In the genomic region with DNA sequence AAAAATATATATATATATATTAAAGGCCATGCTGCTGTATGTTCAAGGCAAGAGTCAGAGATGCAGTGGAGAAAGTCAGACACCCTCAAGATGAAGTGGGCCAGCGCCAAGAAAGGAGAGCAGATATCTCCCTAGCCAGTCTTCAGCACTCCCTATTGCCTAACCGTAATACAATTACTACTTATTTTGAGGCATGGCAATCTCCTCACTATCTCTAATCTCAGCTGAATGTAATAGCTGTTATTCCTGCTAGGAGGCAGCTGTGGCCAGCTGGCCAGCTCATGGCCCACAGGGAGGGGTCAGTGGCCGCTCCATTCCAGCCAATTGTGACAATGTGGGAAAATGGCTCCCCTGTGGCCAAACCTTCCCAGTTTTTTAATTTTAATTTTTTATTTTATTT, we compare ENCODE assay signal across 13 cellular contexts.
"Had no signal": no experiment of that assay in that cellular context is flagged by ENCODE, and none has a peak within 500 bp of the region (broad histone marks: within the 10 kb centered on the region; RNA-seq: fewer than 3 reads in every experiment).

No MANE protein-coding gene starts in this region.

- H3K9me3 ChIP-seq: SJCRH30, transverse colon had no signal

- H3K4me1 ChIP-seq: SJCRH30 had no signal

- H3K36me3 ChIP-seq: SJCRH30, transverse colon, WERI-Rb-1 had no signal

- H3K27me3 ChIP-seq: SJCRH30, transverse colon had no signal

- H3K27ac ChIP-seq: SJCRH30, transverse colon, WERI-Rb-1 had no signal

- H3K4me3 ChIP-seq: SJCRH30, transverse colon had no signal

- ATAC-seq: activated CD4-positive, alpha-beta T cell treated with anti-CD3 and anti-CD28 coated beads for 36 hours; activated CD8-positive, alpha-beta T cell treated with anti-CD3 and anti-CD28 coated beads, Interleukin-2, amount 10 ng/mL, durations not matched to agents 7 days and 5 days; stimulated activated memory B cell treated with anti-CD40 and anti-IgM and Interleukin-4, amounts not matched to agents 10 μg/mL and 1 μg/mL and 100 μg/mL, for 72 hours had no signal

- DNase-seq: activated CD4-positive, alpha-beta T cell treated with anti-CD3 and anti-CD28 coated beads for 36 hours; activated CD8-positive, alpha-beta memory T cell treated with anti-CD3 and anti-CD28 coated beads, Interleukin-2, amount 50 U/mL, for 48 hours; activated CD8-positive, alpha-beta T cell treated with anti-CD3 and anti-CD28 coated beads, Interleukin-2, amount 10 ng/mL, durations not matched to agents 7 days and 5 days; activated naive CD4-positive, alpha-beta T cell; effector memory CD4-positive, alpha-beta T cell; mesendoderm; nephron progenitor cell; SJCRH30; small intestine; transverse colon; WERI-Rb-1 had no signal

- H3K27ac Mint-ChIP-seq: activated CD4-positive, alpha-beta T cell treated with anti-CD3 and anti-CD28 coated beads for 36 hours; activated CD8-positive, alpha-beta T cell treated with anti-CD3 and anti-CD28 coated beads, Interleukin-2, amount 10 ng/mL, durations not matched to agents 7 days and 5 days; nephron progenitor cell; stimulated activated memory B cell treated with anti-CD40 and anti-IgM and Interleukin-4, amounts not matched to agents 10 μg/mL and 1 μg/mL and 100 μg/mL, for 72 hours had no signal

- H3K27me3 Mint-ChIP-seq: activated CD4-positive, alpha-beta T cell treated with anti-CD3 and anti-CD28 coated beads for 36 hours; central memory CD8-positive, alpha-beta T cell; stimulated activated memory B cell treated with anti-CD40 and anti-IgM and Interleukin-4, amounts not matched to agents 10 μg/mL and 1 μg/mL and 100 μg/mL, for 72 hours had no signal

- H3K4me3 Mint-ChIP-seq: activated CD4-positive, alpha-beta T cell treated with anti-CD3 and anti-CD28 coated beads for 36 hours; activated CD8-positive, alpha-beta T cell treated with anti-CD3 and anti-CD28 coated beads, Interleukin-2, amount 10 ng/mL, durations not matched to agents 7 days and 5 days; central memory CD8-positive, alpha-beta T cell; nephron progenitor cell; stimulated activated memory B cell treated with anti-CD40 and anti-IgM and Interleukin-4, amounts not matched to agents 10 μg/mL and 1 μg/mL and 100 μg/mL, for 72 hours had no signal

- H3K9me3 Mint-ChIP-seq: central memory CD8-positive, alpha-beta T cell; nephron progenitor cell had no signal
